Comparison of ENCODE assay signal across 25 cellular contexts in genomic region chr16:46577988-46578579, GRCh38. TPM values are rescaled to one million over a fixed set of nuclear protein-coding genes. Genes with fewer than 3 reads are reported as not detected.
DNase-seq lines count a peak whose midpoint lies in the region; ATAC-seq, FAIRE-seq and TF ChIP-seq lines count a peak whose summit lies in the region.
"Had no signal": no experiment of that assay in that cellular context is flagged by ENCODE, and none has a peak within 500 bp of the region (broad histone marks: within the 10 kb centered on the region; RNA-seq: fewer than 3 reads in every experiment).

No MANE protein-coding gene starts in this region.

- ATAC-seq in K562 = no peak
- no peak for ATAC-seq in stimulated activated naive B cell treated with anti-CD40 and anti-IgM and Interleukin-4, amounts not matched to agents 10 μg/mL and 1 μg/mL and 100 μg/mL, for 72 hours (replicated peaks)
- ATAC-seq: GM12878 had no signal

- FAIRE-seq in K562 (lab: Jason Lieb, UNC) = no peak
- FAIRE-seq: A204.1, GM12878, GM12892, GM18507 had no signal

- H4K20me1 ChIP-seq in K562 (replicated peaks; ENCODE audit: control insufficient read depth, insufficient read depth, low read length) = no peaks in the 10 kb centered on the region
- H4K20me1 ChIP-seq: BLaER1 had no signal

- TF ChIP-seq EP300 in K562 (IDR thresholded peaks at IDR 0.05; ENCODE audit: low read length) = no peak

- peak overlapping the region; percentile 69 for H3K27ac Mint-ChIP-seq in stimulated activated naive B cell treated with anti-CD40 and anti-IgM and Interleukin-4, amounts not matched to agents 10 μg/mL and 1 μg/mL and 100 μg/mL, for 72 hours
- no peak overlapping the region for H3K27ac Mint-ChIP-seq in activated CD4-positive, alpha-beta memory T cell treated with anti-CD3 and anti-CD28 coated beads, Interleukin-2, amount 10 ng/mL, durations not matched to agents 7 days and 5 days
- H3K27ac Mint-ChIP-seq: CD4-positive, alpha-beta memory T cell; CD4-positive, CD25-positive, alpha-beta regulatory T cell; CD8-positive, alpha-beta memory T cell had no signal

- H3K4me1 ChIP-seq in HEK293 (ENCODE audit: control insufficient read depth, insufficient read depth, low read length) = no peaks in the 10 kb centered on the region
- H3K4me1 ChIP-seq in K562 (replicated peaks in 1 of 2; ENCODE audit: control insufficient read depth in 2 of 2, insufficient read depth in 2 of 2, low read length in 2 of 2) = peaks cover 7 to 15% of the 10 kb centered on the region in 2 experiments; a peak in 4 of 5 replicates
- H3K4me1 ChIP-seq: BE2C, BLaER1 had no signal

- H3K27ac ChIP-seq in HEK293 (ENCODE audit: extremely low read depth, low read depth, low read length) (no peak overlapping the region), K562 (ENCODE audit: extremely low read depth, low read depth, low read length) (no peak overlapping the region)
- H3K27ac ChIP-seq: BLaER1 had no signal

- intact Hi-C loops in K562 (cut with micrococcal nuclease) = no loop called here

- in situ Hi-C loops in K562 (cut with MboI) = no loop called here

- H3K4me3 Mint-ChIP-seq in stimulated activated naive B cell treated with anti-CD40 and anti-IgM and Interleukin-4, amounts not matched to agents 10 μg/mL and 1 μg/mL and 100 μg/mL, for 72 hours = no peak overlapping the region
- no peak overlapping the region for H3K4me3 Mint-ChIP-seq in activated CD4-positive, alpha-beta memory T cell treated with anti-CD3 and anti-CD28 coated beads, Interleukin-2, amount 10 ng/mL, durations not matched to agents 7 days and 5 days
- H3K4me3 Mint-ChIP-seq: CD14-positive monocyte; CD4-positive, alpha-beta memory T cell; CD4-positive, CD25-positive, alpha-beta regulatory T cell; CD8-positive, alpha-beta memory T cell had no signal

- H3K4me3 ChIP-seq in HEK293 (ENCODE audit: low read depth, low read length) (no peak overlapping the region), K562 (no peak overlapping the region)
- H3K4me3 ChIP-seq: BLaER1, GM12878 had no signal

- no peaks in the 10 kb centered on the region for H3K27me3 Mint-ChIP-seq in stimulated activated naive B cell treated with anti-CD40 and anti-IgM and Interleukin-4, amounts not matched to agents 10 μg/mL and 1 μg/mL and 100 μg/mL, for 72 hours
- H3K27me3 Mint-ChIP-seq in activated CD4-positive, alpha-beta memory T cell treated with anti-CD3 and anti-CD28 coated beads, Interleukin-2, amount 10 ng/mL, durations not matched to agents 7 days and 5 days = no peaks in the 10 kb centered on the region
- H3K27me3 Mint-ChIP-seq: CD4-positive, alpha-beta memory T cell; CD4-positive, CD25-positive, alpha-beta regulatory T cell had no signal

- 97% methylated on average over 3 of the region's 3 CpGs for WGBS in K562 (ENCODE audit: insufficient coverage, low coverage, missing lambda C conversion rate)

- DNase-seq in K562 (ENCODE audit: extremely low read depth in 1 of 4, low spot score in 3 of 4) (no peak), NCI-H774 (lab: John Stamatoyannopoulos, UW) (no peak)
- no peak for DNase-seq in stimulated activated naive B cell treated with anti-CD40 and anti-IgM and Interleukin-4, amounts not matched to agents 10 μg/mL and 1 μg/mL and 100 μg/mL, for 72 hours
- no peak for DNase-seq in activated CD4-positive, alpha-beta memory T cell treated with anti-CD3 and anti-CD28 coated beads, Interleukin-2, amount 10 ng/mL, durations not matched to agents 7 days and 5 days
- DNase-seq: 8988T; ACHN; BE2C; C1 segment of cervical spinal cord; CD4-positive, alpha-beta memory T cell; CD4-positive, CD25-positive, alpha-beta regulatory T cell; CD8-positive, alpha-beta memory T cell; COR-L47; DMS 273 treated with DMSO at 0.1 percent for 48 hours; DMS153; DMS53; DMS79; DND-41; GDM1 had no signal

- no peaks in the 10 kb centered on the region for H3K4me1 Mint-ChIP-seq in stimulated activated naive B cell treated with anti-CD40 and anti-IgM and Interleukin-4, amounts not matched to agents 10 μg/mL and 1 μg/mL and 100 μg/mL, for 72 hours
- peaks cover 10% of the 10 kb centered on the region for H3K4me1 Mint-ChIP-seq in activated CD4-positive, alpha-beta memory T cell treated with anti-CD3 and anti-CD28 coated beads, Interleukin-2, amount 10 ng/mL, durations not matched to agents 7 days and 5 days

- peaks cover 13 to 19% of the 10 kb centered on the region in 2 donors for H3K36me3 Mint-ChIP-seq in stimulated activated naive B cell treated with anti-CD40 and anti-IgM and Interleukin-4, amounts not matched to agents 10 μg/mL and 1 μg/mL and 100 μg/mL, for 72 hours
- peaks cover 32% of the 10 kb centered on the region for H3K36me3 Mint-ChIP-seq in activated CD4-positive, alpha-beta memory T cell treated with anti-CD3 and anti-CD28 coated beads, Interleukin-2, amount 10 ng/mL, durations not matched to agents 7 days and 5 days (ENCODE audit: low read depth)
- H3K36me3 Mint-ChIP-seq: CD8-positive, alpha-beta memory T cell had no signal

- no peaks in the 10 kb centered on the region for H3K79me2 ChIP-seq in K562 (ENCODE audit: control insufficient read depth, insufficient read depth, low read length)

- TF ChIP-seq CTCF in HEK293 (tag by site-specific recombination; IDR thresholded peaks at IDR 0.05) (no peak), K562 (IDR thresholded peaks at IDR 0.05 in 2 of 3, conservative IDR thresholded peaks at IDR 0.05 in 1 of 3; ENCODE audit: insufficient read depth in 2 of 3, low read depth in 1 of 3, low read length in 3 of 3) (no peak)

- no peak overlapping the region for H3K9ac ChIP-seq in K562 (ENCODE audit: insufficient read depth in 1 of 2, low read depth in 2 of 2, low read length in 2 of 2)
- H3K9ac ChIP-seq: BLaER1 had no signal

- H3K9me3 ChIP-seq in HEK293 (ENCODE audit: control insufficient read depth, insufficient read depth, low read depth, low read length) (no peaks in the 10 kb centered on the region), K562 (replicated peaks; ENCODE audit: control insufficient read depth, insufficient read depth, low read depth, low read length) (no peaks in the 10 kb centered on the region)
- H3K9me3 ChIP-seq: BE2C, BLaER1 had no signal

- no peak for TF ChIP-seq RAD21 in K562 (CRISPR knock-in tag; conservative IDR thresholded peaks at IDR 0.05 in 1 of 2, IDR thresholded peaks at IDR 0.05 in 1 of 2)

- H3K27me3 ChIP-seq in K562 (ENCODE audit: control insufficient read depth in 2 of 2, insufficient read depth in 2 of 2, low read length in 2 of 2) = peaks cover 0 to 8% of the 10 kb centered on the region in 2 experiments; a peak in 2 of 5 replicates
- H3K27me3 ChIP-seq: BE2C, BLaER1 had no signal

- H3K36me3 ChIP-seq in HEK293 (ENCODE audit: control insufficient read depth in 2 of 2, insufficient read depth in 1 of 2, low read length in 2 of 2) (peaks cover 3 to 23% of the 10 kb centered on the region in 2 experiments; a peak in 2 of 3 replicates), K562 (ENCODE audit: control insufficient read depth, insufficient read depth, low read length) (peaks cover 23% of the 10 kb centered on the region)

- H2AFZ ChIP-seq in K562 (ENCODE audit: low read depth, low read length) = no peak overlapping the region

- no peaks in the 10 kb centered on the region for H3K9me1 ChIP-seq in K562 (ENCODE audit: control insufficient read depth, insufficient read depth, low read length)

- H3K4me2 ChIP-seq in K562 (ENCODE audit: insufficient read depth, low read length) = no peak overlapping the region
- H3K4me2 ChIP-seq: BLaER1 had no signal

- H3K9me3 Mint-ChIP-seq in stimulated activated naive B cell treated with anti-CD40 and anti-IgM and Interleukin-4, amounts not matched to agents 10 μg/mL and 1 μg/mL and 100 μg/mL, for 72 hours = no peaks in the 10 kb centered on the region
- H3K9me3 Mint-ChIP-seq in activated CD4-positive, alpha-beta memory T cell treated with anti-CD3 and anti-CD28 coated beads, Interleukin-2, amount 10 ng/mL, durations not matched to agents 7 days and 5 days = no peaks in the 10 kb centered on the region
- H3K9me3 Mint-ChIP-seq: CD4-positive, alpha-beta memory T cell; CD4-positive, CD25-positive, alpha-beta regulatory T cell; CD8-positive, alpha-beta memory T cell had no signal

- CTCF ChIA-PET in HEK293 (lab: Yijun Ruan, JAX) (interaction anchor here (0.7 kb wide), 1 partner anchor 96 kb away, joined by 3 read pairs; no protein-coding TSS in a partner anchor), K562 (lab: Yijun Ruan, JAX; ENCODE audit: low intra/inter-chr PET ratio) (no interaction called here)
- CTCF ChIA-PET in activated CD4-positive, alpha-beta memory T cell treated with anti-CD3 and anti-CD28 coated beads, Interleukin-2, amount 10 ng/mL, durations not matched to agents 7 days and 5 days (lab: Charles Lee) = interaction anchor here (1.3 kb wide), 1 partner anchor 9 kb away, joined by 3 read pairs; no protein-coding TSS in a partner anchor

- BruUV-seq in K562 (replicated peaks; lab: Mats Ljungman, UMichigan) = no TSS peak

- POLR2A ChIA-PET in HEK293 (lab: Yijun Ruan, JAX) (no interaction called here), K562 (lab: Yijun Ruan, JAX) (no interaction called here)
- POLR2A ChIA-PET in activated CD4-positive, alpha-beta memory T cell treated with anti-CD3 and anti-CD28 coated beads, Interleukin-2, amount 10 ng/mL, durations not matched to agents 7 days and 5 days (lab: Charles Lee) = interaction anchor here (1.2 to 1.7 kb wide), 2 partner anchors 42 to 43 kb away, joined by 3 read pairs; partner anchors contain the start of gene SHCBP1

- no peak for TF ChIP-seq POLR2A in K562 (conservative IDR thresholded peaks at IDR 0.05)

TF ChIP-seq in K562, 482 proteins besides CTCF, POLR2A, EP300 and RAD21 (continues in another document):
- TF ChIP-seq PCBP2 (IDR thresholded peaks at IDR 0.05; ENCODE audit: low read depth, low read length, poor library complexity, severe bottlenecking) = peak; percentile 99

RNA-seq across cellular contexts. Expression of gene SHCBP1, which starts 43.1 kb away (rescaled TPM):
- 57.4 and 121 TPM in 2 replicates for total RNA-seq in K562 (2011; cell fraction: chromatin; rRNA removed; ENCODE audit: low replicate concordance)
- 24.3 and 35.9 TPM in 2 replicates for total RNA-seq in K562 (2011; cell fraction: nucleolus; rRNA removed)
- 43.2 and 49.7 TPM in 2 replicates for total RNA-seq in K562 (2011; cell fraction: nucleoplasm; rRNA removed)
- total RNA-seq in K562 (2014; rRNA removed) (15.6 and 19.7 TPM in 2 replicates), K562 (2014; rRNA removed; fragmentation: Illumina TruSeq; extraction: Trizol) (22.3 and 22.4 TPM in 2 replicates), K562 (2015; rRNA removed; fragmentation: Illumina TruSeq; extraction: Trizol) (15.8 and 16.9 TPM in 2 replicates), K562 (2021) (18.0 and 18.2 TPM in 2 replicates)
- polyA plus RNA-seq in K562 (2011; rRNA removed) (21.3 and 29.6 TPM in 2 replicates), K562 (2014; fragmentation: Illumina TruSeq; extraction: Trizol) (18.0 and 21.0 TPM in 2 replicates), K562 (2014; fragmentation: Nextera tagmentation; extraction: Ambion mirVana) (1 to 10 TPM; 6.2 to 6.8 TPM), K562 (2014; rRNA removed) (20.6 and 21.1 TPM in 2 replicates)
- 6.6 and 16.0 TPM in 2 replicates for polyA plus RNA-seq in K562 (2011; cell fraction: cytosol; rRNA removed)
- 13.6 and 19.8 TPM in 2 replicates for polyA plus RNA-seq in K562 (2011; cell fraction: nucleus; rRNA removed)
- 13.7 and 23.1 TPM in 2 replicates for polyA plus RNA-seq in K562 (2012)
- 47.5 and 52.1 TPM in 2 replicates for polyA minus RNA-seq in K562 (2011; rRNA and poly(A)+ RNA removed)
- 14.6 and 15.5 TPM in 2 replicates for polyA minus RNA-seq in K562 (2011; cell fraction: cytosol; rRNA and poly(A)+ RNA removed)
- polyA minus RNA-seq in K562 (2011; cell fraction: nucleus; rRNA and poly(A)+ RNA removed) = 24.6 and 42.8 TPM in 2 replicates
- 10 to 100 TPM; 51.0 to 52.5 TPM for total RNA-seq in activated CD4-positive, alpha-beta memory T cell treated with anti-CD3 and anti-CD28 coated beads, Interleukin-2, amount 10 ng/mL, durations not matched to agents 7 days and 5 days
